22 cellular contexts compared by ENCODE assay signal in genomic region chr15:69782155-69782658, GRCh38.
"Had no signal": no experiment of that assay in that cellular context is flagged by ENCODE, and none has a peak within 500 bp of the region (broad histone marks: within the 10 kb centered on the region; RNA-seq: fewer than 3 reads in every experiment).

No MANE protein-coding gene starts in this region.

- H3K27ac Mint-ChIP-seq: activated CD4-positive, alpha-beta memory T cell treated with anti-CD3 and anti-CD28 coated beads, Interleukin-2, amount 10 ng/mL, durations not matched to agents 7 days and 5 days; activated CD4-positive, alpha-beta T cell treated with anti-CD3 and anti-CD28 coated beads, Interleukin-2, amount 10 ng/mL, durations not matched to agents 24 days and 14 days; activated CD8-positive, alpha-beta memory T cell treated with anti-CD3 and anti-CD28 coated beads, Interleukin-2, amount 10 ng/mL, durations not matched to agents 7 days and 5 days; activated T-helper 2 cell treated with anti-CD3 and anti-CD28 coated beads, Interferon-gamma antibody, Interleukin-2, Interleukin-4, amounts not matched to agents 10 μg/mL and 5 μg/mL and 100 μg/mL, durations not matched to agents 14 hours and 24 hours and 36 hours; nephron; progenitor cell of endocrine pancreas; stimulated activated effector memory CD8-positive, alpha-beta T cell treated with anti-CD3 and anti-CD28 coated beads, Interleukin-12 subunit alpha, Interleukin-12 subunit beta, amount 100 ng/mL, for 72 hours had no signal

- H3K9me3 ChIP-seq: breast epithelium, lower lobe of right lung, mucosa of descending colon, ovary had no signal

- DNase-seq: activated CD4-positive, alpha-beta memory T cell treated with anti-CD3 and anti-CD28 coated beads, Interleukin-2, amount 10 ng/mL, durations not matched to agents 7 days and 5 days; activated CD4-positive, alpha-beta T cell treated with anti-CD3 and anti-CD28 coated beads, Interleukin-2, amount 10 ng/mL, durations not matched to agents 24 days and 14 days; activated CD4-positive, CD25-positive, alpha-beta regulatory T cell treated with anti-CD3 and anti-CD28 coated beads, Interleukin-2, amount 50 U/mL, for 72 hours; activated CD8-positive, alpha-beta memory T cell treated with anti-CD3 and anti-CD28 coated beads, Interleukin-2, amount 10 ng/mL, durations not matched to agents 7 days and 5 days; foreskin fibroblast; heart left ventricle; hypothalamus; lower lobe of right lung; mesendoderm; ovary; retina had no signal

- H3K4me3 ChIP-seq: breast epithelium, heart left ventricle, lower lobe of right lung, mucosa of descending colon, ovary, skin epidermis, tibial nerve had no signal

- H3K27me3 ChIP-seq: breast epithelium, ovary, tibial nerve had no signal

- H3K36me3 ChIP-seq: breast epithelium, heart left ventricle, lower lobe of right lung, ovary, tibial nerve had no signal

- H3K36me3 Mint-ChIP-seq: stimulated activated effector memory CD8-positive, alpha-beta T cell treated with anti-CD3 and anti-CD28 coated beads, Interleukin-12 subunit alpha, Interleukin-12 subunit beta, amount 100 ng/mL, for 72 hours had no signal

- ATAC-seq: activated CD8-positive, alpha-beta memory T cell treated with anti-CD3 and anti-CD28 coated beads, Interleukin-2, amount 10 ng/mL, durations not matched to agents 7 days and 5 days; esophagus mucosa; heart left ventricle; left lobe of liver; lower lobe of right lung; sciatic nerve; stimulated activated effector memory CD8-positive, alpha-beta T cell treated with anti-CD3 and anti-CD28 coated beads, Interleukin-12 subunit alpha, Interleukin-12 subunit beta, amount 100 ng/mL, for 72 hours had no signal

- H3K4me3 Mint-ChIP-seq: activated CD4-positive, alpha-beta memory T cell treated with anti-CD3 and anti-CD28 coated beads, Interleukin-2, amount 10 ng/mL, durations not matched to agents 7 days and 5 days; activated CD4-positive, alpha-beta T cell treated with anti-CD3 and anti-CD28 coated beads, Interleukin-2, amount 10 ng/mL, durations not matched to agents 24 days and 14 days; activated CD8-positive, alpha-beta memory T cell treated with anti-CD3 and anti-CD28 coated beads, Interleukin-2, amount 10 ng/mL, durations not matched to agents 7 days and 5 days; nephron; stimulated activated effector memory CD8-positive, alpha-beta T cell treated with anti-CD3 and anti-CD28 coated beads, Interleukin-12 subunit alpha, Interleukin-12 subunit beta, amount 100 ng/mL, for 72 hours had no signal
